1 cellular context compared by ENCODE assay signal in the genomic region with DNA sequence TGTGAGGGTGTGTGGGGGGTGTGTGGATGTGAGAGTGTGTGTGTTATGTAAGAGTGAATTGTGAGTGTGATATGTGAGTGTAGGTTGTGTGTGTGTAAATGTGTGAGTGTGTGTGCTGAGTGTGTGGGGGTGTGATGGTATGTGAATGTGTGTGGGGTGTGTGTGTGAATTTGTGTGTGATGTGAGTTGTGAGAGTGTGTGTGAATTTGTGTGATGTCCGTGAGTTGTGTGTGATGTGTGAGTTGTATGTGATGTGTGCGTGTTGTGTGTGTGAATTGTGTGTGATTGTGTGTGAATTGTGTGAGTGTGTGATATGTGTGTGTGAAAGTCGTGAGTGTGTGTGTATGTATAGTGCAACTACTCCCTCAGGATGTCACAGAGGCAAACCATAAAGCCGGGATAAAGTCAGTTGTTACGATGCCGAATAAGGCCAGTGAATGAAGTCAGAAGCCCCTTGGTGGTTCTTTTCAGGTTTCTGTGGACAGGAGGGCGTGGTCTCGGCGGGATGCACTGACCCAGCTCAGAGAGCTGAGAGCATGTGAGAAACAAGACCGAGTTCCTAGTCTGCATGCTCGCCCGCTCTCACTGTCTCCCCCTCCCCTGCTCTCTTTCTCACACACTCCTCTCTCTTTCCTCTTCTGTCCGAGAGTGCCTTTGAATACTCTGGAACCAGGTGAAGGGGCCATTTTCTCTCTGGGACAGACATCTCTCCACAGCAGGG.
A peak's percentile ranks its signal among the peaks of the same experiment; 100 is the strongest.
TF ChIP-seq lines count a peak whose summit lies in the region.

No MANE protein-coding gene starts in this region.

TF ChIP-seq in H1, 55 proteins besides CTCF, POLR2A, EP300 and RAD21 (continued from another document):
- TF ChIP-seq BACH1 (IDR thresholded peaks at IDR 0.05; ENCODE audit: low read length) (0 out of 2 replicates have a peak, but pooled peaks have one; percentile 2), CHD2 (IDR thresholded peaks at IDR 0.05; ENCODE audit: low read length) (no peak), EZH2 (IDR thresholded peaks at IDR 0.05; ENCODE audit: low read depth, low read length, severe bottlenecking) (no peak)
